25 cellular contexts compared by ENCODE assay signal in the genomic region with DNA sequence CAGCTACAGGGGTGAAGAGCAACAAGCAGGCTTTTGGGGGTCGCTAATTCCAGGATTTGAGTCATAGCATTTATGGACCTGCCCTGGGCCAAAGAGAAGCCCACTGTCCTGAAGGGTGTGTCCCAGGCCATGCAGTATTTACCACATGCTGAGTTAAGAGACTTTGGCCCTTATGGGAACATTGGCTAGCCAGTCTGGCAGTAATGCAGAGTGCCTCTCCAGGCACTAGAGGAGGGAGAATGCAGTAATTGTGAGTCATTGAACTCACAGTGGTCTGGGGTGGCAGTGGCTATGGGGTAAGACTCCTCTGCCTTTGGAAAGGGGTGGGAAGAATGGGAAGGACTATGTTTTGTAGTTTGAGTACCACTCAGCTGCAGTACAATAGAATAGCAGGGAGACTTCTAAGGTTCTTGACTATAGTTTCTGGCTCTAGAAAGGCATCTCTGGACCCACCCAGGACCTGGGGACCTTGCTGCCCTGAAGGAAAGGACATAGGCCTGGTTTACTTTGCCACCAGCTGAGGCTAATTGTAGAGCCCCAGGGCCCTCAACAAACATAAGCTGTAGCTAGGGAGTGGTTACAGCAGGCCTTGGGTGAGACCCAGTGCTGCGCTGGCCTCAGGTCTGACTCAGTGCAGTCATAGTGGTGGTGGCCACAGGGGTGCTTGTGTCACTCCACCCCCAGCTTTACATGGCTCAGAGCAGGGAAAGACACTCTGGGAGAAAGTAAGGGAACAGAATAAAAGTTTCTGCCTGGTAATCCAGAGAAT.
"Had no signal": no experiment of that assay in that cellular context is flagged by ENCODE, and none has a peak within 500 bp of the region (broad histone marks: within the 10 kb centered on the region; RNA-seq: fewer than 3 reads in every experiment).

No MANE protein-coding gene starts in this region.

- DNase-seq: activated CD4-positive, alpha-beta T cell treated with anti-CD3 and anti-CD28 coated beads for 4 hours; activated CD4-positive, alpha-beta T cell treated with anti-CD3 and anti-CD28 coated beads, Interleukin-2, amount 50 U/mL, for 4 hours; activated naive CD4-positive, alpha-beta T cell; activated T-cell treated with anti-CD3 and anti-CD28 coated beads for 4 hours; activated T-cell treated with anti-CD3 and anti-CD28 coated beads, Interleukin-2, amount 50 U/mL, for 72 hours; anterior cingulate cortex; body of pancreas; dorsolateral prefrontal cortex; effector memory CD4-positive, alpha-beta T cell; left ventricle myocardium inferior; mucosa of descending colon; pancreas; stimulated activated CD4-positive, alpha-beta T cell treated with anti-CD3 and anti-CD28 coated beads, Interleukin-15, amount 100 ng/mL, for 24 hours; stimulated activated CD4-positive, alpha-beta T cell treated with anti-CD3 and anti-CD28 coated beads, Interleukin-2, amount 100 ng/mL, for 24 hours; stimulated activated naive B cell treated with anti-CD40 and anti-IgM and Interleukin-4, amounts not matched to agents 10 μg/mL and 1 μg/mL and 100 μg/mL, for 72 hours; stomach; thyroid gland; upper lobe of right lung had no signal

- H3K27ac ChIP-seq: body of pancreas, coronary artery, dorsolateral prefrontal cortex, left ventricle myocardium inferior, neutrophil, pancreas, prostate gland, stomach, thyroid gland, upper lobe of right lung, VCaP had no signal

- H3K36me3 ChIP-seq: left ventricle myocardium inferior, neutrophil, pancreas, prostate gland, stomach, thyroid gland, upper lobe of right lung had no signal

- ATAC-seq: activated naive CD4-positive, alpha-beta T cell treated with anti-CD3 and anti-CD28 coated beads, Interleukin-2, amount 50 U/mL, for 72 hours; activated T-cell treated with anti-CD3 and anti-CD28 coated beads, Interleukin-2, amount 50 U/mL, for 72 hours; body of pancreas; mucosa of descending colon; natural killer cell treated with Interleukin-12 subunit alpha and Interleukin-12 subunit beta and Interleukin-15 and Interleukin-18, amount 100 ng/mL, for 72 hours; pancreas; stimulated activated naive B cell treated with anti-CD40 and anti-IgM and Interleukin-4, amounts not matched to agents 10 μg/mL and 1 μg/mL and 100 μg/mL, for 72 hours; upper lobe of right lung had no signal

- H3K9me3 ChIP-seq: neutrophil, pancreas, prostate gland, thyroid gland, upper lobe of right lung had no signal

- H3K4me3 ChIP-seq: body of pancreas, coronary artery, dorsolateral prefrontal cortex, left ventricle myocardium inferior, lung, mucosa of descending colon, pancreas, prostate gland, stomach, thyroid gland, upper lobe of right lung had no signal

- H3K4me1 ChIP-seq: body of pancreas, left ventricle myocardium inferior, pancreas, prostate gland, stomach, thyroid gland, upper lobe of right lung had no signal

- H3K27me3 ChIP-seq: body of pancreas, dorsolateral prefrontal cortex, neutrophil, pancreas, stomach, thyroid gland, upper lobe of right lung had no signal
